Comparison of ENCODE assay signal across 8 cellular contexts in genomic region chr11:67022961-67023956, GRCh38. TPM values are rescaled to one million over a fixed set of nuclear protein-coding genes. Genes with fewer than 3 reads are reported as not detected.
DNase-seq lines count a peak whose midpoint lies in the region; ATAC-seq, FAIRE-seq and TF ChIP-seq lines count a peak whose summit lies in the region.

TSS of gene SYT12 (plus strand) at chr11:67023134. CDS start at chr11:67030145, 7,011 bp downstream.

- H3K27me3 ChIP-seq in right atrium auricular region (peaks cover 0 to 7% of the 10 kb centered on the region in 2 donors), gastrocnemius medialis (peaks cover 0 to 14% (median 6%) of the 10 kb centered on the region in 3 donors)

- H3K36me3 ChIP-seq in right atrium auricular region (no peaks in the 10 kb centered on the region), gastrocnemius medialis (no peaks in the 10 kb centered on the region)

- H3K9me3 ChIP-seq in right atrium auricular region (no peaks in the 10 kb centered on the region), gastrocnemius medialis (no peaks in the 10 kb centered on the region)

- CTCF ChIA-PET in activated CD4-positive, alpha-beta T cell treated with anti-CD3 and anti-CD28 coated beads for 36 hours (lab: Charles Lee) = interaction anchor here (0.5 to 1.5 kb wide), 4 partner anchors 16 to 359 kb away, joined by 3 to 7 read pairs (median 4); no protein-coding TSS in a partner anchor
- CTCF ChIA-PET in activated CD4-positive, alpha-beta T cell treated with anti-CD3 and anti-CD28 coated beads, Interleukin-2, amount 10 ng/mL, durations not matched to agents 7 days and 5 days (lab: Charles Lee) = interaction anchor here (0.8 to 0.9 kb wide), 2 partner anchors 16 to 30 kb away, joined by 3 read pairs; no protein-coding TSS in a partner anchor
- CTCF ChIA-PET in activated naive CD4-positive, alpha-beta T cell treated with anti-CD3 and anti-CD28 coated beads, Interleukin-2, amount 10 ng/mL, durations not matched to agents 7 days and 5 days (lab: Charles Lee) = no interaction called here

- H3K27ac Mint-ChIP-seq in activated CD4-positive, alpha-beta T cell treated with anti-CD3 and anti-CD28 coated beads for 36 hours = no peak within 1 kb of the TSS
- H3K27ac Mint-ChIP-seq in activated CD4-positive, alpha-beta T cell treated with anti-CD3 and anti-CD28 coated beads, Interleukin-2, amount 10 ng/mL, durations not matched to agents 7 days and 5 days = no peak within 1 kb of the TSS
- peak within 1 kb of the TSS; percentile 29 for H3K27ac Mint-ChIP-seq in activated naive CD4-positive, alpha-beta T cell treated with anti-CD3 and anti-CD28 coated beads, Interleukin-2, amount 10 ng/mL, durations not matched to agents 7 days and 5 days

- in situ Hi-C loops in gastrocnemius medialis (cut with MboI; ENCODE audit: low sequenced_read_pairs in 4 of 4) = no loop called here

- intact Hi-C loops in activated CD4-positive, alpha-beta T cell treated with anti-CD3 and anti-CD28 coated beads for 36 hours (cut with DNase I, micrococcal nuclease) = loop anchor here in 1 of 2 experiments (5.0 kb wide), 1 partner anchor 66 kb away; the partner anchor contains the start of gene PC
- intact Hi-C loops in gastrocnemius medialis (cut with DNase I; ENCODE audit: low total_unique reads) = no loop called here

- peaks cover 39% of the 10 kb centered on the region for H3K27me3 Mint-ChIP-seq in activated CD4-positive, alpha-beta T cell treated with anti-CD3 and anti-CD28 coated beads for 36 hours
- peaks cover 69% of the 10 kb centered on the region for H3K27me3 Mint-ChIP-seq in activated CD4-positive, alpha-beta T cell treated with anti-CD3 and anti-CD28 coated beads, Interleukin-2, amount 10 ng/mL, durations not matched to agents 7 days and 5 days
- H3K27me3 Mint-ChIP-seq in activated naive CD4-positive, alpha-beta T cell treated with anti-CD3 and anti-CD28 coated beads, Interleukin-2, amount 10 ng/mL, durations not matched to agents 7 days and 5 days = peaks cover 97% of the 10 kb centered on the region

- H3K4me3 ChIP-seq in right atrium auricular region = peak within 1 kb of the TSS; percentile 30 to 52
- peak within 1 kb of the TSS; percentile 47 to 59 (median 52) for H3K4me3 ChIP-seq in gastrocnemius medialis

- POLR2A ChIA-PET in activated CD4-positive, alpha-beta T cell treated with anti-CD3 and anti-CD28 coated beads for 36 hours (lab: Charles Lee) = interaction anchor here (0.8 kb wide), 1 partner anchor 21 kb away, joined by 3 read pairs; no protein-coding TSS in a partner anchor
- POLR2A ChIA-PET in activated CD4-positive, alpha-beta T cell treated with anti-CD3 and anti-CD28 coated beads, Interleukin-2, amount 10 ng/mL, durations not matched to agents 7 days and 5 days (lab: Charles Lee) = no interaction called here

- H3K4me3 Mint-ChIP-seq in activated CD4-positive, alpha-beta T cell treated with anti-CD3 and anti-CD28 coated beads for 36 hours = peak within 1 kb of the TSS; percentile 46
- H3K4me3 Mint-ChIP-seq in activated CD4-positive, alpha-beta T cell treated with anti-CD3 and anti-CD28 coated beads, Interleukin-2, amount 10 ng/mL, durations not matched to agents 7 days and 5 days = no peak within 1 kb of the TSS
- H3K4me3 Mint-ChIP-seq in activated naive CD4-positive, alpha-beta T cell treated with anti-CD3 and anti-CD28 coated beads, Interleukin-2, amount 10 ng/mL, durations not matched to agents 7 days and 5 days = no peak within 1 kb of the TSS

- peaks cover 33% of the 10 kb centered on the region for H3K4me1 Mint-ChIP-seq in activated CD4-positive, alpha-beta T cell treated with anti-CD3 and anti-CD28 coated beads for 36 hours
- peaks cover 26% of the 10 kb centered on the region for H3K4me1 Mint-ChIP-seq in activated CD4-positive, alpha-beta T cell treated with anti-CD3 and anti-CD28 coated beads, Interleukin-2, amount 10 ng/mL, durations not matched to agents 7 days and 5 days
- peaks cover 28% of the 10 kb centered on the region for H3K4me1 Mint-ChIP-seq in activated naive CD4-positive, alpha-beta T cell treated with anti-CD3 and anti-CD28 coated beads, Interleukin-2, amount 10 ng/mL, durations not matched to agents 7 days and 5 days

- peaks cover 3% of the 10 kb centered on the region for H3K9me3 Mint-ChIP-seq in activated CD4-positive, alpha-beta T cell treated with anti-CD3 and anti-CD28 coated beads for 36 hours (ENCODE audit: low read depth)
- peaks cover 2% of the 10 kb centered on the region for H3K9me3 Mint-ChIP-seq in activated CD4-positive, alpha-beta T cell treated with anti-CD3 and anti-CD28 coated beads, Interleukin-2, amount 10 ng/mL, durations not matched to agents 7 days and 5 days
- peaks cover 3% of the 10 kb centered on the region for H3K9me3 Mint-ChIP-seq in activated naive CD4-positive, alpha-beta T cell treated with anti-CD3 and anti-CD28 coated beads, Interleukin-2, amount 10 ng/mL, durations not matched to agents 7 days and 5 days

- peaks cover 0 to 17% of the 10 kb centered on the region in 2 donors for H3K4me1 ChIP-seq in right atrium auricular region
- peaks cover 8% of the 10 kb centered on the region in 2 donors for H3K4me1 ChIP-seq in gastrocnemius medialis

- FAIRE-seq in GM19239 (lab: Jason Lieb, UNC) = no peak

- TF ChIP-seq CTCF in right atrium auricular region (IDR thresholded peaks at IDR 0.05) (no peak), gastrocnemius medialis (IDR thresholded peaks at IDR 0.05 in 4 of 5, conservative IDR thresholded peaks at IDR 0.05 in 1 of 5) (no peak)

- no peak within 1 kb of the TSS for H3K27ac ChIP-seq in right atrium auricular region
- no peak within 1 kb of the TSS for H3K27ac ChIP-seq in gastrocnemius medialis

- no peak for TF ChIP-seq POLR2A in gastrocnemius medialis (IDR thresholded peaks at IDR 0.05)

- H3K36me3 Mint-ChIP-seq in activated CD4-positive, alpha-beta T cell treated with anti-CD3 and anti-CD28 coated beads for 36 hours (ENCODE audit: low read depth) = peaks cover 1% of the 10 kb centered on the region
- H3K36me3 Mint-ChIP-seq in activated CD4-positive, alpha-beta T cell treated with anti-CD3 and anti-CD28 coated beads, Interleukin-2, amount 10 ng/mL, durations not matched to agents 7 days and 5 days (ENCODE audit: low read depth) = no peaks in the 10 kb centered on the region
- H3K36me3 Mint-ChIP-seq in activated naive CD4-positive, alpha-beta T cell treated with anti-CD3 and anti-CD28 coated beads, Interleukin-2, amount 10 ng/mL, durations not matched to agents 7 days and 5 days = no peaks in the 10 kb centered on the region

- no peak for ATAC-seq in activated CD4-positive, alpha-beta T cell treated with anti-CD3 and anti-CD28 coated beads for 36 hours
- peak in 1 of 2 donors; percentile 52 for ATAC-seq in gastrocnemius medialis
- ATAC-seq in GM18511 (IDR thresholded peaks at IDR 0.05; ENCODE audit: unreplicated experiment) = no peak
- no peak for ATAC-seq in HG02678 (IDR thresholded peaks at IDR 0.05; ENCODE audit: unreplicated experiment)

- DNase-seq in activated CD4-positive, alpha-beta T cell treated with anti-CD3 and anti-CD28 coated beads for 36 hours = peak; percentile 40
- DNase-seq in activated CD4-positive, alpha-beta T cell treated with anti-CD3 and anti-CD28 coated beads, Interleukin-2, amount 10 ng/mL, durations not matched to agents 7 days and 5 days = no peak
- DNase-seq in activated naive CD4-positive, alpha-beta T cell treated with anti-CD3 and anti-CD28 coated beads, Interleukin-2, amount 10 ng/mL, durations not matched to agents 7 days and 5 days = no peak
- no peak for DNase-seq in right atrium auricular region (ENCODE audit: low spot score)
- DNase-seq in gastrocnemius medialis = no peak
- DNase-seq in GM19239 (ENCODE audit: insufficient read length, low spot score) = no peak

RNA-seq across cellular contexts. Expression of gene SYT12, which starts in this region (rescaled TPM):
- total RNA-seq in activated CD4-positive, alpha-beta T cell treated with anti-CD3 and anti-CD28 coated beads for 36 hours = under 1 TPM in 1 of 2 experiments, not detected in 1; 0.11 TPM
- total RNA-seq in activated CD4-positive, alpha-beta T cell treated with anti-CD3 and anti-CD28 coated beads, Interleukin-2, amount 10 ng/mL, durations not matched to agents 7 days and 5 days = not detected
- total RNA-seq in right atrium auricular region (under 1 TPM; 0.44 to 0.59 TPM), gastrocnemius medialis (under 1 TPM in 2 of 4 donors, not detected in 2; 0.33 to 0.64 TPM)

Comparison
In these comparisons a context has a peak if more than half of its experiments do, and no peak if none do; other contexts are left out.
1. Peak in DNase-seq in activated CD4-positive, alpha-beta T cell treated with anti-CD3 and anti-CD28 coated beads for 36 hours; RNA of the gene not detected or under 1 TPM.